Comparison of ENCODE assay signal across 17 cellular contexts in the genomic region with DNA sequence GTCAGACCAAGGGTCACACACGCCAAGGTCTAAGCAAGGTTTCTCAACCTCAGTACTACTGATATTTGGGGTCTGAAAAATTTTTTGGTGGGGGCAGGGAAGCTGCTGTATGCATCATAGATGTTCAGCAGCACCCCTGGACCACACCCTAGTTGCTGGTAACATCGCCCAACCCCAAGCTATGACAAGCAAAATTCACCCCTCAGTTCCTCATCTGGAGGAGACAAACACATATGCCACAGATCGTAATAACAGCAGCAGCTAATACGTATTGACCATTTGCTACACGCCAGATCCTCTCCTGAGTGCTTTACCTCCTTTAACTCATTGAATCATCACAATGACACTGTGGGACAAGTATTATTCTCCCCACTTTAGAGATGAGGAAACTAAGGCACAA. TPM values are rescaled to one million over a fixed set of nuclear protein-coding genes. Genes with fewer than 3 reads are reported as not detected.
DNase-seq lines count a peak whose midpoint lies in the region; ATAC-seq and TF ChIP-seq lines count a peak whose summit lies in the region.
"Had no signal": no experiment of that assay in that cellular context is flagged by ENCODE, and none has a peak within 500 bp of the region (broad histone marks: within the 10 kb centered on the region; RNA-seq: fewer than 3 reads in every experiment).

No MANE protein-coding gene starts in this region.

- H4K20me1 ChIP-seq in IMR-90 (ENCODE audit: insufficient read depth, low read length) (peaks cover 100% of the 10 kb centered on the region), osteoblast (ENCODE audit: insufficient read depth, low read length) (peaks cover 91% of the 10 kb centered on the region)

- ATAC-seq in IMR-90 (ENCODE audit: low read depth) (no peak), esophagus mucosa (peak; percentile 40), HG03159 (IDR thresholded peaks at IDR 0.05; ENCODE audit: unreplicated experiment) (no peak), GM18498 (IDR thresholded peaks at IDR 0.05; ENCODE audit: unreplicated experiment) (no peak), GM19455 (IDR thresholded peaks at IDR 0.05; ENCODE audit: unreplicated experiment) (no peak)
- ATAC-seq: activated T-cell treated with anti-CD3 and anti-CD28 coated beads, Interleukin-2, amount 50 U/mL, for 4 hours; K562 had no signal

- peak overlapping the region; percentile 59 for H2BK5ac ChIP-seq in IMR-90 (ENCODE audit: low read depth, low read length, poor library complexity, severe bottlenecking)

- no peak overlapping the region for H2AK5ac ChIP-seq in IMR-90 (ENCODE audit: low read depth, low read length)

- no CpG with 5 or more reads among the region's 5 CpGs for WGBS in IMR-90 (ENCODE audit: extremely low coverage in 2 of 2, insufficient read length in 1 of 2), 2 experiments

- DNase-seq in AG04450 (ENCODE audit: low read depth, low spot score) (no peak), IMR-90 (no peak), osteoblast (ENCODE audit: insufficient read length, low spot score, missing footprints) (no peak), hypothalamus (lab: John Stamatoyannopoulos, UW) (no peak)
- DNase-seq: activated CD4-positive, alpha-beta T cell treated with anti-CD3 and anti-CD28 coated beads, Interleukin-2, amount 50 U/mL, for 4 hours; activated naive CD4-positive, alpha-beta T cell treated with anti-CD3 and anti-CD28 coated beads, Interleukin-2, amount 10 ng/mL, durations not matched to agents 7 days and 5 days; activated T-cell treated with anti-CD3 and anti-CD28 coated beads, Interleukin-2, amount 50 U/mL, for 4 hours; DND-41; NCI-H1930; NCI-H446 treated with DMSO at 0.1 percent for 48 hours; nephron progenitor cell had no signal

- peaks cover 100% of the 10 kb centered on the region for H3K79me2 ChIP-seq in osteoblast (ENCODE audit: insufficient read depth, low read length)

- no peak overlapping the region for H4K5ac ChIP-seq in IMR-90 (ENCODE audit: low read depth, low read length)

- intact Hi-C loops in IMR-90 (cut with micrococcal nuclease) = no loop called here

- H3K56ac ChIP-seq in IMR-90 (ENCODE audit: extremely low read depth, insufficient read depth, low read length) = no peak overlapping the region

- no peak overlapping the region; the same call in 1 of the 2 replicates for H3K23ac ChIP-seq in IMR-90 (ENCODE audit: low read depth, low read length)

- no peak overlapping the region for H2BK120ac ChIP-seq in IMR-90 (ENCODE audit: low read depth, low read length)

- no peaks in the 10 kb centered on the region; the same call in 1 of the 2 replicates for H3K9me3 ChIP-seq in AG04450 (ENCODE audit: control insufficient read depth, insufficient read depth, low read length)
- no peaks in the 10 kb centered on the region for H3K9me3 ChIP-seq in IMR-90 (ENCODE audit: control insufficient read depth, insufficient read depth, low read length)
- no peaks in the 10 kb centered on the region for H3K9me3 ChIP-seq in osteoblast (ENCODE audit: low read depth, low read length)

- no peak overlapping the region for H3K4me2 ChIP-seq in IMR-90 (ENCODE audit: low read depth, low read length)
- no peak overlapping the region for H3K4me2 ChIP-seq in osteoblast (ENCODE audit: insufficient read depth, low read length)

- H3K9me1 ChIP-seq in IMR-90 (ENCODE audit: insufficient read depth, low read length) = peaks cover 74% of the 10 kb centered on the region

- dilution Hi-C loops in IMR-90 (cut with HindIII; ENCODE audit: low sequenced_read_pairs, unreplicated experiment) = no loop called here

- H3K27me3 ChIP-seq in AG04450 (ENCODE audit: control insufficient read depth, insufficient read depth, low read length) (no peaks in the 10 kb centered on the region), IMR-90 (ENCODE audit: control insufficient read depth, insufficient read depth, low read length) (no peaks in the 10 kb centered on the region), osteoblast (ENCODE audit: insufficient read depth, low read length) (no peaks in the 10 kb centered on the region)

- TF ChIP-seq CTCF in AG04450 (IDR thresholded peaks at IDR 0.05; ENCODE audit: low read depth, low read length) (no peak), IMR-90 (conservative IDR thresholded peaks at IDR 0.05; ENCODE audit: low read depth, low read length) (no peak), osteoblast (IDR thresholded peaks at IDR 0.05; ENCODE audit: extremely low read depth, low read depth, low read length) (no peak)

- no peak for TF ChIP-seq RAD21 in IMR-90 (IDR thresholded peaks at IDR 0.05; ENCODE audit: low read length)

- peaks cover 46% of the 10 kb centered on the region for H3K36me3 ChIP-seq in IMR-90 (ENCODE audit: control insufficient read depth, insufficient read depth, low read length)
- peaks cover 59% of the 10 kb centered on the region for H3K36me3 ChIP-seq in osteoblast (ENCODE audit: insufficient read depth, low read length)

- no TSS peak for BruUV-seq in IMR-90 (replicated peaks; lab: Mats Ljungman, UMichigan)

- H3K4me1 ChIP-seq in IMR-90 (ENCODE audit: control insufficient read depth, insufficient read depth, low read length) (peaks cover 61% of the 10 kb centered on the region), osteoblast (ENCODE audit: insufficient read depth, low read length) (peaks cover 28% of the 10 kb centered on the region)

- peak overlapping the region; percentile 21 for H3K27ac ChIP-seq in AG04450 (ENCODE audit: low read depth, low read length)
- peak overlapping the region; percentile 44; the same call in 1 of the 2 replicates for H3K27ac ChIP-seq in IMR-90 (ENCODE audit: insufficient read depth, low read length)
- H3K27ac ChIP-seq in osteoblast (ENCODE audit: low read depth, low read length) = peak overlapping the region; percentile 33
- H3K27ac ChIP-seq: HL-60 had no signal

- no peak overlapping the region for H4K91ac ChIP-seq in IMR-90 (ENCODE audit: insufficient read depth, low read depth, low read length)

- H3K79me1 ChIP-seq in IMR-90 (ENCODE audit: low read depth in 1 of 2, low read length in 2 of 2) = peaks cover 0 to 80% of the 10 kb centered on the region in 2 experiments; a peak in 2 of 4 replicates

- H2BK15ac ChIP-seq in IMR-90 (ENCODE audit: low read depth, low read length) = no peak overlapping the region

- CTCF ChIA-PET in AG04450 (lab: Charles Lee) = interaction anchor here (1.0 to 1.6 kb wide), 4 partner anchors 9 to 175 kb away, joined by 3 to 6 read pairs (median 4); no protein-coding TSS in a partner anchor
- CTCF ChIA-PET in IMR-90 (lab: Yijun Ruan, JAX) = no interaction called here

- TF ChIP-seq POLR2A in IMR-90 (IDR thresholded peaks at IDR 0.05; ENCODE audit: low read depth, low read length) = no peak

- 0 out of 2 replicates have a peak overlapping the region, but pooled peaks have one; percentile 48 for H3K18ac ChIP-seq in IMR-90 (ENCODE audit: low read depth, low read length)

- POLR2A ChIA-PET in AG04450 (lab: Yijun Ruan, JAX) (interaction anchor here (0.8 to 0.9 kb wide), 2 partner anchors 20 to 45 kb away, joined by 3 read pairs; no protein-coding TSS in a partner anchor), IMR-90 (lab: Charles Lee; ENCODE audit: unreplicated experiment) (interaction anchor here (0.8 kb wide), 1 partner anchor 43 kb away, joined by 9 read pairs; no protein-coding TSS in a partner anchor)

- H4K8ac ChIP-seq in IMR-90 (ENCODE audit: low read depth in 2 of 2, low read length in 2 of 2) = 0 out of 4 replicates have a peak overlapping the region, but pooled peaks of 1 of the 2 experiments have one; percentile 27

- H2AFZ ChIP-seq in IMR-90 (replicated peaks; ENCODE audit: low read length, poor library complexity) = no peak overlapping the region
- H2AFZ ChIP-seq in osteoblast (ENCODE audit: low read length) = no peak overlapping the region

- H3K9ac ChIP-seq in IMR-90 (ENCODE audit: low read depth, low read length) = peak overlapping the region; percentile 22; the same call in 1 of the 2 replicates

- in situ Hi-C loops in IMR-90 (cut with MboI; ENCODE audit: low sequenced_read_pairs) = no loop called here

- H3K14ac ChIP-seq in IMR-90 (replicated peaks; ENCODE audit: low read depth, low read length) = no peak overlapping the region

- no peak overlapping the region for H2AK9ac ChIP-seq in IMR-90 (replicated peaks; ENCODE audit: low read depth, low read length, poor library complexity)

- no peak overlapping the region for H3K4me3 ChIP-seq in AG04450 (ENCODE audit: low read depth, low read length)
- no peak overlapping the region for H3K4me3 ChIP-seq in IMR-90 (ENCODE audit: insufficient read depth, low read depth, low read length)
- H3K4me3 ChIP-seq in osteoblast (ENCODE audit: insufficient read depth, low read length) = no peak overlapping the region
- H3K4me3 ChIP-seq: K562 had no signal

- H3K4ac ChIP-seq in IMR-90 (ENCODE audit: low read depth, low read length) = 0 out of 2 replicates have a peak overlapping the region, but pooled peaks have one; percentile 39

- no peak overlapping the region for H2BK20ac ChIP-seq in IMR-90 (ENCODE audit: low read depth, low read length)

TF ChIP-seq in IMR-90, 13 proteins besides CTCF, POLR2A, EP300 and RAD21 (continues in another document):
- TF ChIP-seq NFE2L2 (IDR thresholded peaks at IDR 0.05; ENCODE audit: low read depth, low read length) (no peak), RFX5 (IDR thresholded peaks at IDR 0.05; ENCODE audit: low read depth, low read length) (no peak), MAZ (IDR thresholded peaks at IDR 0.05; ENCODE audit: borderline replicate concordance, low read depth, low read length) (no peak), FOS (IDR thresholded peaks at IDR 0.05; ENCODE audit: low read depth, low read length) (no peak), MXI1 (IDR thresholded peaks at IDR 0.05; ENCODE audit: borderline replicate concordance, low read depth, low read length) (no peak), BHLHE40 (IDR thresholded peaks at IDR 0.05; ENCODE audit: low read depth, low read length) (no peak), CHD1 (IDR thresholded peaks at IDR 0.05; ENCODE audit: low read depth, low read length) (no peak), RCOR1 (IDR thresholded peaks at IDR 0.05; ENCODE audit: insufficient replicate concordance, low read length) (no peak), CEBPB (IDR thresholded peaks at IDR 0.05; ENCODE audit: low read depth, low read length) (no peak)
- TF ChIP-seq, protein P1, sequence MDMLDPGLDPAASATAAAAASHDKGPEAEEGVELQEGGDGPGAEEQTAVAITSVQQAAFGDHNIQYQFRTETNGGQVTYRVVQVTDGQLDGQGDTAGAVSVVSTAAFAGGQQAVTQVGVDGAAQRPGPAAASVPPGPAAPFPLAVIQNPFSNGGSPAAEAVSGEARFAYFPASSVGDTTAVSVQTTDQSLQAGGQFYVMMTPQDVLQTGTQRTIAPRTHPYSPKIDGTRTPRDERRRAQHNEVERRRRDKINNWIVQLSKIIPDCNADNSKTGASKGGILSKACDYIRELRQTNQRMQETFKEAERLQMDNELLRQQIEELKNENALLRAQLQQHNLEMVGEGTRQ (IDR thresholded peaks at IDR 0.05; ENCODE audit: low read depth, low read length) = no peak

RNA-seq across cellular contexts. Expression of a gene that starts 46.4 kb away (rescaled TPM):
- 641 and 751 TPM in 2 replicates for polyA plus RNA-seq in AG04450 (2011; rRNA removed)
- 1,243 and 1,580 TPM in 2 replicates for polyA minus RNA-seq in AG04450 (2011; rRNA and poly(A)+ RNA removed)
- 648 and 684 TPM in 2 replicates for total RNA-seq in IMR-90 (2012; rRNA removed)
- 766 and 895 TPM in 2 replicates for polyA plus RNA-seq in IMR-90 (2012; rRNA removed)
- polyA plus RNA-seq in IMR-90 (2012; cell fraction: cytosol; rRNA removed) = 676 and 750 TPM in 2 replicates
- polyA plus RNA-seq in IMR-90 (2012; cell fraction: nucleus; rRNA removed; ENCODE audit: low replicate concordance) = 1,803 and 1,926 TPM in 2 replicates
- total RNA-seq in esophagus mucosa = 117 TPM
- total RNA-seq in osteoblast = 444 and 447 TPM in 2 replicates
